In genomic region chr3:174581551-174581950, GRCh38 we compare ENCODE assay signal across 14 cellular contexts.
"Had no signal": no experiment of that assay in that cellular context is flagged by ENCODE, and none has a peak within 500 bp of the region (broad histone marks: within the 10 kb centered on the region; RNA-seq: fewer than 3 reads in every experiment).

No MANE protein-coding gene starts in this region.

- DNase-seq: activated B cell treated with CpG ODN at 0.5 μM for 24 hours; activated CD4-positive, alpha-beta T cell treated with anti-CD3 and anti-CD28 coated beads, Interleukin-2, amount 10 ng/mL, durations not matched to agents 24 days and 14 days; activated CD8-positive, alpha-beta memory T cell treated with anti-CD3 and anti-CD28 coated beads for 24 hours; activated naive CD4-positive, alpha-beta T cell; activated naive CD8-positive, alpha-beta T cell treated with anti-CD3 and anti-CD28 coated beads, Interleukin-2, amount 10 ng/mL, durations not matched to agents 7 days and 5 days; aorta; kidney; left ventricle myocardium inferior; naive thymus-derived CD8-positive, alpha-beta T cell; pancreas; T-helper 2 cell had no signal

- H3K27ac ChIP-seq: hepatocyte, left ventricle myocardium inferior, pancreas, suprapubic skin had no signal

- H3K27me3 ChIP-seq: hepatocyte, pancreas, suprapubic skin had no signal

- H2AFZ ChIP-seq: hepatocyte had no signal

- H3K36me3 ChIP-seq: left ventricle myocardium inferior, pancreas, suprapubic skin had no signal

- H3K79me2 ChIP-seq: hepatocyte had no signal

- H3K4me1 ChIP-seq: left ventricle myocardium inferior, pancreas, suprapubic skin had no signal

- H3K4me3 ChIP-seq: hepatocyte, left ventricle myocardium inferior, pancreas, suprapubic skin had no signal

- ATAC-seq: naive thymus-derived CD8-positive, alpha-beta T cell; pancreas; sciatic nerve had no signal

- H3K9me3 ChIP-seq: pancreas, suprapubic skin had no signal

- H3K4me2 ChIP-seq: hepatocyte had no signal
